ENCODE assay signal across 7 cellular contexts in the genomic region with DNA sequence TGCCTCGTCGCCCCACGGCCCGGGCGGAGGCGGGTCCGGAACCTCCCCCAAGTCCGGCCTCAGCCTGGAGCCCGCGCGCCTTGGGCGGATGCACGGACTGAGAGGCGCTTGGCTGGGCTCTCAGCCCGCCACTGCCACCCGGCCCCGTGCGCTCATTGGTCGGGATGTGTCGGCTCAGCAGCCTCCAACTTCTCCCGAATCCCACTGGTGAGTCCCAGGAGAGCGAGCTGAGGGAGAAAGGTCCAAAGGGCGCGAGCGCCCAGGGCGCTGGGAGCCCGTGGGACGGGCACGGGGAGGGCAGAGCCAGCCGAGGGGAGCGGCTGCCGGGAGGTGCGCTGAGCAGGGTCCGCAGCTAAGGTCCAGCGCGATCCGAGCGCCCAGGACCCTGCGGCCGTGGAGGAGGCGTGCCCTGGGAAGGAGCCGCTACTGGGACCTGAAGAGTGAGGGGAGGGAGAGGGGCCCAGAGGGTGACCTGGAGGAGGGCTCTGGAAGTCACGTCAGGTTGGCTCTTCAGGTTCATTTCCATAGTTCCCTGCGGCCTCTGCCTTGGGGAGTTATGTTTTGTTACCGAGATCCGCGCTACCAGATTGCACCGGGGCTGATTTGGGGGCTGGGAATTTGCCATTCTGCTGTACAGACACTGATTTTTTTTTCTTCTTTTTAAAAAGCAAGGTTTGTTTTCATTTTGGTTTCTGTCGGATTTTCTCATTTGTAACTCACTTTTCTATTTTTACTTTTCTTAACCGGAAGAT. TPM values are rescaled to one million over a fixed set of nuclear protein-coding genes. Genes with fewer than 3 reads are reported as not detected.
DNase-seq lines count a peak whose midpoint lies in the region; ATAC-seq, FAIRE-seq and TF ChIP-seq lines count a peak whose summit lies in the region.

A gene (plus strand): TSS at position 525 of the 752 bp plus-strand sequence. CDS start 3,849 bp downstream, outside the sequence.

- H3K27me3 Mint-ChIP-seq in mesothelial cell of epicardium (ENCODE audit: low read depth) = peaks cover 24% of the 10 kb centered on the region

- peaks cover 28% of the 10 kb centered on the region for H3K4me1 Mint-ChIP-seq in mesothelial cell of epicardium

- no peaks in the 10 kb centered on the region for H3K36me3 Mint-ChIP-seq in mesothelial cell of epicardium

- ATAC-seq in PC-3 = peak; percentile 84
- no peak for ATAC-seq in HG02884 (IDR thresholded peaks at IDR 0.05; ENCODE audit: unreplicated experiment)

- POLR2A ChIA-PET in PC-3 (lab: Charles Lee; ENCODE audit: unreplicated experiment) (interaction anchor here (0.6 kb wide), 1 partner anchor 322 kb away, joined by 4 read pairs; no protein-coding TSS in a partner anchor), endothelial cell of umbilical vein (lab: Charles Lee) (interaction anchor here (0.5 kb wide), 1 partner anchor 97 kb away, joined by 5 read pairs; no protein-coding TSS in a partner anchor)

- H3K4me3 Mint-ChIP-seq in mesothelial cell of epicardium = peak within 1 kb of the TSS; percentile 74

- no peaks in the 10 kb centered on the region for H3K9me3 ChIP-seq in PC-3 (ENCODE audit: low read length)
- no peaks in the 10 kb centered on the region for H3K9me3 ChIP-seq in endothelial cell of umbilical vein (replicated peaks; ENCODE audit: control insufficient read depth, insufficient read depth, low read length)

- intact Hi-C loops in PC-3 (cut with micrococcal nuclease) = loop anchor here (2.0 kb wide), 1 partner anchor 243 kb away; no protein-coding TSS in a partner anchor
- intact Hi-C loops in endothelial cell of umbilical vein (cut with micrococcal nuclease) = loop anchor here (1.0 kb wide), 2 partner anchors 9 to 12 kb away; no protein-coding TSS in a partner anchor

- no peaks in the 10 kb centered on the region for H3K9me1 ChIP-seq in endothelial cell of umbilical vein (replicated peaks; ENCODE audit: control insufficient read depth, extremely low read depth, insufficient read depth, low read length)

- H3K4me3 ChIP-seq in PC-3 (ENCODE audit: low read length) (peak within 1 kb of the TSS; percentile 82), endothelial cell of umbilical vein (replicated peaks in 1 of 3; ENCODE audit: insufficient read depth in 1 of 3, low read depth in 1 of 3, low read length in 3 of 3) (peak within 1 kb of the TSS; percentile 71 to 92 (median 89)), urinary bladder (ENCODE audit: low read depth, low read length) (peak within 1 kb of the TSS; percentile 52)

- peak within 1 kb of the TSS; percentile 74 for H3K27ac Mint-ChIP-seq in mesothelial cell of epicardium

- DNase-seq in GOT3 (lab: John Stamatoyannopoulos, UW) (peak; percentile 14), PC-3 (peak; percentile 38), endothelial cell of umbilical vein (ENCODE audit: low read depth, low spot score) (peak; percentile 69), mesothelial cell of epicardium (ENCODE audit: low spot score in 2 of 2, unreplicated experiment in 2 of 2) (peak in 1 of 2 experiments; percentile 60)
- no peak for DNase-seq in stimulated activated CD4-positive, alpha-beta T cell treated with anti-CD3 and anti-CD28 coated beads, Interleukin-4, amount 100 ng/mL, for 1 hour

- H3K27me3 ChIP-seq in PC-3 (ENCODE audit: low read length) = peaks cover 30% of the 10 kb centered on the region
- no peaks in the 10 kb centered on the region for H3K27me3 ChIP-seq in endothelial cell of umbilical vein (ENCODE audit: control insufficient read depth in 2 of 2, insufficient read depth in 2 of 2, low read length in 2 of 2)

- H3K79me2 ChIP-seq in PC-3 (ENCODE audit: low read length) (no peaks in the 10 kb centered on the region), endothelial cell of umbilical vein (ENCODE audit: control insufficient read depth, insufficient read depth, low read length) (no peaks in the 10 kb centered on the region)

- peaks cover 10% of the 10 kb centered on the region for H3K9me3 Mint-ChIP-seq in mesothelial cell of epicardium

- CTCF ChIA-PET in PC-3 (lab: Charles Lee) (no interaction called here), endothelial cell of umbilical vein (lab: Charles Lee) (interaction anchor here (0.9 to 2.3 kb wide), 6 partner anchors 9 to 622 kb away, joined by 3 to 9 read pairs (median 4); no protein-coding TSS in a partner anchor)

- no peaks in the 10 kb centered on the region for H3F3A ChIP-seq in PC-3 (ENCODE audit: low read length, unreplicated experiment)

- no peak within 1 kb of the TSS for H3K9ac ChIP-seq in PC-3 (ENCODE audit: low read length)
- H3K9ac ChIP-seq in endothelial cell of umbilical vein (replicated peaks; ENCODE audit: extremely low read depth, insufficient read depth, low read length) = peak within 1 kb of the TSS; percentile 76

- FAIRE-seq in endothelial cell of umbilical vein (lab: Jason Lieb, UNC) = peak; percentile 54

- H3K4me2 ChIP-seq in PC-3 (ENCODE audit: low read length) (peak within 1 kb of the TSS; percentile 92), endothelial cell of umbilical vein (ENCODE audit: insufficient read depth, low read length) (peak within 1 kb of the TSS; percentile 100)

- H3K27ac ChIP-seq in PC-3 (ENCODE audit: low read length) = no peak within 1 kb of the TSS
- peak within 1 kb of the TSS; percentile 34 for H3K27ac ChIP-seq in endothelial cell of umbilical vein (ENCODE audit: insufficient read depth, low read depth, low read length)
- no peak within 1 kb of the TSS for H3K27ac ChIP-seq in urinary bladder (ENCODE audit: low read depth)

- H4K20me1 ChIP-seq in PC-3 (ENCODE audit: low read length) (no peaks in the 10 kb centered on the region), endothelial cell of umbilical vein (replicated peaks; ENCODE audit: control insufficient read depth, extremely low read depth, insufficient read depth, low read length) (no peaks in the 10 kb centered on the region)

- H3K4me1 ChIP-seq in PC-3 (ENCODE audit: insufficient read depth, low read length) (peaks cover 8% of the 10 kb centered on the region), endothelial cell of umbilical vein (ENCODE audit: control insufficient read depth, extremely low read depth, insufficient read depth, low read length) (peaks cover 19% of the 10 kb centered on the region), urinary bladder (ENCODE audit: insufficient read depth) (no peaks in the 10 kb centered on the region)

- no peak for TF ChIP-seq POLR2A in endothelial cell of umbilical vein (IDR thresholded peaks at IDR 0.05; ENCODE audit: low read depth, low read length)

- BruUV-seq in PC-3 (replicated peaks; lab: Mats Ljungman, UMichigan) = no TSS peak
- BruUV-seq in endothelial cell of umbilical vein (replicated peaks; lab: Mats Ljungman, UMichigan) = no TSS peak

- no peak for TF ChIP-seq CTCF in PC-3 (conservative IDR thresholded peaks at IDR 0.05; ENCODE audit: low read depth, low read length)
- no peak for TF ChIP-seq CTCF in endothelial cell of umbilical vein (IDR thresholded peaks at IDR 0.05; ENCODE audit: extremely low read depth in 1 of 2, insufficient read depth in 1 of 2, low read depth in 1 of 2, low read length in 2 of 2)
- TF ChIP-seq CTCF in mesothelial cell of epicardium (IDR thresholded peaks at IDR 0.05; ENCODE audit: unreplicated experiment) = no peak

- dilution Hi-C loops in endothelial cell of umbilical vein (cut with MboI; ENCODE audit: extremely low pct_ligation_motif_present, low sequenced_read_pairs) = no loop called here

- H3K36me3 ChIP-seq in PC-3 (ENCODE audit: low read depth, low read length) = no peaks in the 10 kb centered on the region
- no peaks in the 10 kb centered on the region for H3K36me3 ChIP-seq in endothelial cell of umbilical vein (ENCODE audit: control insufficient read depth in 2 of 2, extremely low read depth in 1 of 2, insufficient read depth in 2 of 2, low read length in 2 of 2)
- no peaks in the 10 kb centered on the region for H3K36me3 ChIP-seq in urinary bladder (ENCODE audit: insufficient read depth)

- no peaks in the 10 kb centered on the region for H3K9me2 ChIP-seq in PC-3 (replicated peaks; ENCODE audit: low read length)

- peak within 1 kb of the TSS; percentile 96 for H2AFZ ChIP-seq in PC-3 (ENCODE audit: low read length)
- H2AFZ ChIP-seq in endothelial cell of umbilical vein (ENCODE audit: low read depth, low read length) = peak within 1 kb of the TSS; percentile 100

- 1% methylated on average over 50 of the region's 50 CpGs for WGBS in urinary bladder

TF ChIP-seq in endothelial cell of umbilical vein, 7 proteins besides CTCF, POLR2A, EP300 and RAD21:
- TF ChIP-seq FOS (IDR thresholded peaks at IDR 0.05; ENCODE audit: borderline replicate concordance, insufficient read depth, low read length) (no peak), EZH2 (IDR thresholded peaks at IDR 0.05; ENCODE audit: borderline replicate concordance, low read depth, low read length, severe bottlenecking) (no peak), POLR2AphosphoS5 (IDR thresholded peaks at IDR 0.05; ENCODE audit: insufficient read depth, low read depth, low read length) (peak; percentile 49), GATA2 (IDR thresholded peaks at IDR 0.05; ENCODE audit: insufficient read depth, insufficient read length, low read depth, low read length) (no peak), MYC (IDR thresholded peaks at IDR 0.05; ENCODE audit: low read depth, low read length) (no peak)
- TF ChIP-seq, protein P1, sequence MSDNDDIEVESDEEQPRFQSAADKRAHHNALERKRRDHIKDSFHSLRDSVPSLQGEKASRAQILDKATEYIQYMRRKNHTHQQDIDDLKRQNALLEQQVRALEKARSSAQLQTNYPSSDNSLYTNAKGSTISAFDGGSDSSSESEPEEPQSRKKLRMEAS (IDR thresholded peaks at IDR 0.05; ENCODE audit: insufficient read depth, insufficient read length) = no peak

RNA-seq across cellular contexts. Expression of the gene that starts here (rescaled TPM):
- 1.2 and 3.1 TPM in 2 replicates for total RNA-seq in PC-3 (2014; rRNA removed)
- 8.4 and 10.5 TPM in 2 replicates for total RNA-seq in endothelial cell of umbilical vein
- 5.6 and 6.0 TPM in 2 replicates for polyA plus RNA-seq in endothelial cell of umbilical vein
- polyA plus RNA-seq in endothelial cell of umbilical vein (2011; cell fraction: cytosol; rRNA removed) = 6.0 and 6.5 TPM in 2 replicates
- polyA plus RNA-seq in endothelial cell of umbilical vein (2011; cell fraction: nucleus; rRNA removed) = 4.1 and 5.7 TPM in 2 replicates
- polyA plus RNA-seq in endothelial cell of umbilical vein (2012) = 6.3 and 13.5 TPM in 2 replicates
- polyA minus RNA-seq in endothelial cell of umbilical vein = 15.3 and 17.2 TPM in 2 replicates
- not detected for polyA minus RNA-seq in endothelial cell of umbilical vein (2011; cell fraction: cytosol; rRNA and poly(A)+ RNA removed)
- 9.5 and 14.7 TPM in 2 replicates for polyA minus RNA-seq in endothelial cell of umbilical vein (2011; cell fraction: nucleus; rRNA and poly(A)+ RNA removed)
- total RNA-seq in mesothelial cell of epicardium = 29.3 to 33.3 TPM (median 31.7 TPM) in 3 replicates
- total RNA-seq in urinary bladder = 59.3 TPM
- polyA plus RNA-seq in urinary bladder = 7.7 TPM
